Comparison of ENCODE assay signal across 8 cellular contexts in the genomic region with DNA sequence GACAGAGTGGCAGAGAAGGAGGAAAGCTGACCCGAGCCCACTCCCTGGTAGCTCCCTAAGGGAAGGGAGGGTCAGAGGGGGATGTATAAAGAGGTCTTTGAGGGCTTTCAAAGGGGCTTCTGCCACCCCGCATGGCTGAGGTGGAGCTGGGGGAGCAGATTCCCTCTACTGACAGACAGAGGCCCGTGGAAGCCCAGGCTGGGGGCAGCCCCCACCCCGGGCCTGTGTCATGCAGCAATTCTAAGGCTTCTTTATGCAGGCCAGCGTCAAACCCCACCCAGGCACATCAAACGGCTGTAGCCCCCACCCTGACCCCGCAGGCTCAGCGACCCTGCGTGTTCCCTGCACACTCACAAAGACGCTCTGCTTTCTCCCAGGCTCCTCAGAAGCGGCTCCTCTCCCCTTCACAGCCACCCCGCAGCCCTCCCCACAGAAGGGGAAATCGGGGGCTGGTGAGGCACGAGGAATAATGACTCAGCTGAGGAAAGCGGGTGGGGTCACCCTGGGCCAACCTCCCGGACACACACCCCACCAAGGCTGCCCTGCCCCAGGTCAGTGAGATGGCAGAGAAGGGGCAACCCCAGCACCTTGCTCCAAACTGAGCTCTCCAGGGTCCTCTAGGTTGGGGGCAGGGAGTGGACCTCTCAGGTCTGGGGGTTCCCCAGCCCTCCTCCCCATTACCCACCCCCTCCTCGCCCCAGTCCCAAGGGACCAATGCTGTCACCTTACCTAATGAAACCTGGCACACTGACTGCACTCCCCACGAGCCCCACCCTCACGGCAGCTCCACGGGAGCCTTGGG. TPM values are rescaled to one million over a fixed set of nuclear protein-coding genes. Genes with fewer than 3 reads are reported as not detected.
DNase-seq lines count a peak whose midpoint lies in the region; ATAC-seq, FAIRE-seq and TF ChIP-seq lines count a peak whose summit lies in the region.

No MANE protein-coding gene starts in this region.

- no peak overlapping the region for H3K27ac ChIP-seq in uterus

- POLR2A ChIA-PET in WTC11 (lab: Charles Lee), result interaction anchor here (0.7 to 2.0 kb wide), 3 partner anchors 10 to 12 kb away, joined by 4 to 9 read pairs (median 4); no protein-coding TSS in a partner anchor

- intact Hi-C loops in uterus (cut with DNase I; ENCODE audit: low total_unique reads), result no loop called here

- TF ChIP-seq CTCF in WTC11 (IDR thresholded peaks at IDR 0.05) (no peak), uterus (IDR thresholded peaks at IDR 0.05) (no peak)

- H3K9me3 Mint-ChIP-seq in WTC11 (no peaks in the 10 kb centered on the region), naive B cell (no peaks in the 10 kb centered on the region)

- H3K27ac Mint-ChIP-seq in WTC11 (no peak overlapping the region), naive B cell (peak overlapping the region; percentile 92 to 99 (median 96))

- no peaks in the 10 kb centered on the region for H3K36me3 ChIP-seq in uterus

- no peaks in the 10 kb centered on the region for H3K4me1 ChIP-seq in uterus

- no peaks in the 10 kb centered on the region for H3K9me3 ChIP-seq in uterus

- H3K27me3 ChIP-seq in uterus, result no peaks in the 10 kb centered on the region

- H3K4me3 ChIP-seq in uterus, result no peak overlapping the region

- H3K27me3 Mint-ChIP-seq in WTC11 (ENCODE audit: low read depth) (no peaks in the 10 kb centered on the region), naive B cell (no peaks in the 10 kb centered on the region)

- H3K36me3 Mint-ChIP-seq in WTC11, result no peaks in the 10 kb centered on the region
- no peaks in the 10 kb centered on the region for H3K36me3 Mint-ChIP-seq in naive B cell

- H3K4me3 Mint-ChIP-seq in WTC11, result peak overlapping the region; percentile 10
- peak overlapping the region; percentile 63 to 91 (median 84) for H3K4me3 Mint-ChIP-seq in naive B cell

- no peak for FAIRE-seq in H54 (lab: Jason Lieb, UNC)

- DNase-seq in Daoy (ENCODE audit: low read depth), result peak; percentile 32
- DNase-seq in H54 (ENCODE audit: insufficient read length, low spot score), result peak; percentile 47
- no peak for DNase-seq in WTC11 (ENCODE audit: low spot score)
- DNase-seq in naive B cell, result peak; percentile 55
- no peak for DNase-seq in uterus
- no peak for DNase-seq in foreskin melanocyte

- CTCF ChIA-PET in WTC11 (lab: Charles Lee), result interaction anchor here (0.7 to 19.1 kb wide), 7 partner anchors 10 to 308 kb away, joined by 3 to 468 read pairs (median 7); a partner anchor contains a TSS

- TF ChIP-seq POLR2A in H54 (IDR thresholded peaks at IDR 0.05; ENCODE audit: low read depth, low read length), result no peak
- no peak for TF ChIP-seq POLR2A in uterus (IDR thresholded peaks at IDR 0.05)

- ATAC-seq in WTC11, result no peak
- ATAC-seq in naive B cell (ENCODE audit: low read depth in 2 of 2), result peak; percentile 54 to 56
- ATAC-seq in GM21723 (IDR thresholded peaks at IDR 0.05; ENCODE audit: unreplicated experiment), result no peak
- no peak for ATAC-seq in GM21528 (IDR thresholded peaks at IDR 0.05; ENCODE audit: low FRiP score, unreplicated experiment)

- H3K4me1 Mint-ChIP-seq in WTC11 (peaks cover 68% of the 10 kb centered on the region), naive B cell (peaks cover 60 to 86% (median 77%) of the 10 kb centered on the region in 3 donors)

TF ChIP-seq in WTC11, 78 proteins besides CTCF, POLR2A, EP300 and RAD21:
- no peak for TF ChIP-seq NFATC4 (CRISPR knock-in tag; IDR thresholded peaks at IDR 0.05)
- no peak for TF ChIP-seq NR2C2 (CRISPR knock-in tag; IDR thresholded peaks at IDR 0.05)

RNA-seq across cellular contexts. Expression of a gene that starts 10.8 kb away (rescaled TPM):
- total RNA-seq in Daoy (2014; rRNA removed; shearing (Covaris generic)), result 10.5 and 11.8 TPM in 2 replicates
- 14.8 to 15.2 TPM (median 15.0 TPM) in 3 replicates for total RNA-seq in WTC11 (2021)
- 1 to 10 TPM in 5 of 6 donors, under 1 TPM in 1; 0.96 to 5.4 (median 4.0) TPM for polyA plus RNA-seq in naive B cell (ENCODE audit: low read depth in 6 of 6)
- 1 to 10 TPM in 2 of 4 donors, under 1 TPM in 2; 0.51 to 4.1 (median 1.6) TPM for total RNA-seq in uterus

RNA-seq across cellular contexts. Expression of a gene that starts 37.7 kb away (rescaled TPM):
- 13.0 and 17.1 TPM in 2 replicates for total RNA-seq in Daoy (2014; rRNA removed; shearing (Covaris generic))
- total RNA-seq in WTC11 (2021) (34.4 to 39.0 TPM (median 37.5 TPM) in 3 replicates), uterus (10 to 100 TPM; 17.9 to 97.7 (median 26.7) TPM)
- polyA plus RNA-seq in naive B cell (ENCODE audit: low read depth in 6 of 6), result 10 to 100 TPM in 1 of 6 donors, 1 to 10 TPM in 5; 4.8 to 10.2 (median 6.0) TPM

Comparison
In these comparisons a context has a peak if more than half of its experiments do, and no peak if none do; other contexts are left out.
1. DNase-seq: peak in Daoy (single experiment), H54 (single experiment) and naive B cell (single experiment); none in WTC11 (single experiment), uterus (0 of 2) and foreskin melanocyte (single experiment).
2. ATAC-seq: peak in naive B cell (2 of 2); none in WTC11 (single experiment), GM21723 (single experiment) and GM21528 (single experiment).